1 cellular context compared by ENCODE assay signal in genomic region chr18:52963481-52963880, GRCh38.
TF ChIP-seq lines count a peak whose summit lies in the region.

No MANE protein-coding gene starts in this region.

TF ChIP-seq in GM23338, 12 proteins besides CTCF, POLR2A, EP300 and RAD21 (continued from another document):
- TF ChIP-seq ZNF462 (CRISPR knock-in tag; IDR thresholded peaks at IDR 0.05), result no peak
- no peak for TF ChIP-seq JUNB (IDR thresholded peaks at IDR 0.05; ENCODE audit: unreplicated experiment)
- TF ChIP-seq EZH2 (IDR thresholded peaks at IDR 0.05; ENCODE audit: low read depth, unreplicated experiment), result no peak
- no peak for TF ChIP-seq POLR2AphosphoS5 (IDR thresholded peaks at IDR 0.05; ENCODE audit: low read depth)
- TF ChIP-seq ZNF114 (CRISPR knock-in tag; IDR thresholded peaks at IDR 0.05), result no peak
TF ChIP-seq in GM23338: peak in this region for 0.
